9 cellular contexts compared by ENCODE assay signal in genomic region chr1:52053862-52054261, GRCh38. TPM values are rescaled to one million over a fixed set of nuclear protein-coding genes. Genes with fewer than 3 reads are reported as not detected.
DNase-seq lines count a peak whose midpoint lies in the region; ATAC-seq and TF ChIP-seq lines count a peak whose summit lies in the region.
"Had no signal": no experiment of that assay in that cellular context is flagged by ENCODE, and none has a peak within 500 bp of the region (broad histone marks: within the 10 kb centered on the region; RNA-seq: fewer than 3 reads in every experiment).

No MANE protein-coding gene starts in this region.

- peak overlapping the region in 45 of 59 donors; percentile 69 to 100 (median 96) for H3K4me3 ChIP-seq in dorsolateral prefrontal cortex

- TF ChIP-seq CTCF in CD4-positive, alpha-beta T cell (IDR thresholded peaks at IDR 0.05) = no peak
- TF ChIP-seq CTCF in dorsolateral prefrontal cortex (IDR thresholded peaks at IDR 0.05 in 54 of 56, conservative IDR thresholded peaks at IDR 0.05 in 2 of 56; ENCODE audit: low read depth in 1 of 56, partially characterized antibody in 56 of 56) (no peak), nephron progenitor cell (IDR thresholded peaks at IDR 0.05) (no peak)

- H3K36me3 Mint-ChIP-seq in CD4-positive, alpha-beta T cell (ENCODE audit: low read depth) = peaks cover 40% of the 10 kb centered on the region
- peaks cover 19% of the 10 kb centered on the region for H3K36me3 Mint-ChIP-seq in nephron progenitor cell (ENCODE audit: low read depth)

- H3K9me3 Mint-ChIP-seq in CD4-positive, alpha-beta T cell = no peaks in the 10 kb centered on the region
- H3K9me3 Mint-ChIP-seq in nephron progenitor cell = no peaks in the 10 kb centered on the region

- H3K27me3 Mint-ChIP-seq in CD4-positive, alpha-beta T cell = no peaks in the 10 kb centered on the region
- peaks cover 3% of the 10 kb centered on the region for H3K27me3 Mint-ChIP-seq in nephron progenitor cell (ENCODE audit: low read depth, poor library complexity)

- CTCF ChIA-PET in CD4-positive, alpha-beta T cell (lab: Charles Lee) = no interaction called here

- POLR2A ChIA-PET in CD4-positive, alpha-beta T cell (lab: Charles Lee) = interaction anchor here (0.6 to 3.3 kb wide), 2 partner anchors 20 to 21 kb away, joined by 3 to 63 read pairs; partner anchors contain the start of gene KTI12

- peak overlapping the region; percentile 92 for H3K27ac Mint-ChIP-seq in CD4-positive, alpha-beta T cell
- no peak overlapping the region for H3K27ac Mint-ChIP-seq in nephron progenitor cell

- no peaks in the 10 kb centered on the region for H3K27me3 ChIP-seq in CD4-positive, alpha-beta T cell (ENCODE audit: control insufficient read depth, insufficient read depth, low read length)
- no peaks in the 10 kb centered on the region for H3K27me3 ChIP-seq in dorsolateral prefrontal cortex

- peak overlapping the region; percentile 97 for H3K4me3 Mint-ChIP-seq in CD4-positive, alpha-beta T cell
- H3K4me3 Mint-ChIP-seq in nephron progenitor cell = peak overlapping the region; percentile 97

- ATAC-seq in CD4-positive, alpha-beta T cell (ENCODE audit: poor library complexity) = no peak
- ATAC-seq in GM19467 (IDR thresholded peaks at IDR 0.05; ENCODE audit: unreplicated experiment) = no peak
- no peak for ATAC-seq in HG03196 (IDR thresholded peaks at IDR 0.05; ENCODE audit: unreplicated experiment)

- no peak for DNase-seq in CD4-positive, alpha-beta T cell
- DNase-seq in dorsolateral prefrontal cortex (no peak), nephron progenitor cell (no peak), DMS153 treated with DMSO at 0.1 percent for 48 hours (lab: John Stamatoyannopoulos, UW; ENCODE audit: unreplicated experiment) (no peak), iPS-NIHi7 (ENCODE audit: extremely low spot score) (no peak)
- DNase-seq: stimulated activated naive CD4-positive, alpha-beta T cell had no signal

- no peaks in the 10 kb centered on the region for H3K9me3 ChIP-seq in CD4-positive, alpha-beta T cell (ENCODE audit: control insufficient read depth, low read length)
- H3K9me3 ChIP-seq in KOPT-K1 (ENCODE audit: insufficient read depth, low read length, poor library complexity, severe bottlenecking) = no peaks in the 10 kb centered on the region

- intact Hi-C loops in CD4-positive, alpha-beta T cell (cut with DNase I, micrococcal nuclease) = loop anchor here in 1 of 2 experiments (1.0 to 10.0 kb wide), 7 partner anchors 176 to 1891 kb away; partner anchors contain the start of genes CPT2, EPS15, IFT25 and LRRC42
- intact Hi-C loops in dorsolateral prefrontal cortex (cut with DNase I) = loop anchor here (2.0 to 10.0 kb wide), 3 partner anchors 21 to 651 kb away; partner anchors contain the start of genes KTI12 (in 1 of the 2), ORC1 (in 1 of the 2) and PRPF38A (in 1 of the 2)

- H3K27ac ChIP-seq in CD4-positive, alpha-beta T cell (ENCODE audit: low read depth, low read length) = no peak overlapping the region
- H3K27ac ChIP-seq in KOPT-K1 (ENCODE audit: low read depth, low read length, poor library complexity, severe bottlenecking) (peak overlapping the region; percentile 91), dorsolateral prefrontal cortex (no peak overlapping the region)

- H3K36me3 ChIP-seq in KOPT-K1 (ENCODE audit: insufficient read depth, low read length) = peaks cover 27% of the 10 kb centered on the region

- H3K4me1 Mint-ChIP-seq in CD4-positive, alpha-beta T cell (ENCODE audit: low read depth) = peaks cover 63% of the 10 kb centered on the region
- peaks cover 47% of the 10 kb centered on the region for H3K4me1 Mint-ChIP-seq in nephron progenitor cell

RNA-seq across cellular contexts. Expression of gene TXNDC12, which starts 1.1 kb away (rescaled TPM):
- total RNA-seq in CD4-positive, alpha-beta T cell = 10 to 100 TPM; 14.3 to 15.4 TPM
- 10 to 100 TPM; 18.2 to 47.5 (median 33.6) TPM for total RNA-seq in dorsolateral prefrontal cortex

RNA-seq across cellular contexts. Expression of gene BTF3L4, which starts 2.2 kb away (rescaled TPM):
- 10 to 100 TPM; 29.4 to 34.1 TPM for total RNA-seq in CD4-positive, alpha-beta T cell
- 10 to 100 TPM; 27.7 to 67.7 (median 49.5) TPM for total RNA-seq in dorsolateral prefrontal cortex

RNA-seq across cellular contexts. Expression of gene KTI12, which starts 20.3 kb away (rescaled TPM):
- total RNA-seq in CD4-positive, alpha-beta T cell = 10 to 100 TPM; 23.4 to 24.0 TPM
- total RNA-seq in dorsolateral prefrontal cortex = 10 to 100 TPM in 2 of 120 experiments, 1 to 10 TPM in 118; 3.7 to 10.5 (median 6.4) TPM
